ENCODE assay signal across 15 cellular contexts in the genomic region with DNA sequence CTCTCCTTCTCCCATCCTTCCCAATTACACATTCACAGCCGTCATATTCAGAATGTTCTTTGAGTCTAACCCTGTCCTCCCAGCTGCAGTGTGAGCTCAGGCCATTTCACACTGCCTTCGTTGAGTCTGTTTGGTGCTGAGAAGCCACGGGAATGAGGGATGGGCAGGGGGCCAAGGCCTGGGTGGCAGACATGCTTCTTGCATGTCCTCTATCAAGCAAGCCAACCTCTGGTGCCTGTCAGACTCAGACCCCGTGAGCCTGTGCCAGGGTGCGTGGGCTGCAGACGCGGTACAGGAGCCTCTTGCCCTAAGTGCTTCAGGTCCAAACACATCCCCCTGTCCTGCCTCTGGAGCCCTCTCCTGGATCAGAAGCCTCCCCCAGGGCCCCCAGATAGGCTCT. TPM values are rescaled to one million over a fixed set of nuclear protein-coding genes. Genes with fewer than 3 reads are reported as not detected.
DNase-seq lines count a peak whose midpoint lies in the region; ATAC-seq and TF ChIP-seq lines count a peak whose summit lies in the region.
"Had no signal": no experiment of that assay in that cellular context is flagged by ENCODE, and none has a peak within 500 bp of the region (broad histone marks: within the 10 kb centered on the region; RNA-seq: fewer than 3 reads in every experiment).

No MANE protein-coding gene starts in this region.

- intact Hi-C loops in lower leg skin (cut with DNase I; ENCODE audit: low total_unique reads), result no loop called here

- H3K27ac ChIP-seq in fibroblast of lung (ENCODE audit: insufficient read depth, low read length) (no peak overlapping the region), suprapubic skin (peak overlapping the region; percentile 18)
- H3K27ac ChIP-seq: SJCRH30 had no signal

- WGBS in lower leg skin, 2 donors, result 26 to 31% methylated on average over 7 of the region's 7 CpGs
- 38% methylated on average over 6 of the region's 7 CpGs for WGBS in suprapubic skin

- no peak for ATAC-seq in HG02588 (IDR thresholded peaks at IDR 0.05; ENCODE audit: unreplicated experiment)

- TF ChIP-seq POLR2A in lower leg skin (IDR thresholded peaks at IDR 0.05), result no peak
- no peak for TF ChIP-seq POLR2A in suprapubic skin (IDR thresholded peaks at IDR 0.05)

- no peak overlapping the region for H3K9ac ChIP-seq in fibroblast of lung (ENCODE audit: insufficient read depth, low read length)

- H3K79me2 ChIP-seq in fibroblast of lung (ENCODE audit: control insufficient read depth, insufficient read depth, low read length), result no peaks in the 10 kb centered on the region

- H3K4me3 ChIP-seq in fibroblast of lung (replicated peaks in 1 of 4; ENCODE audit: control extremely low read depth in 1 of 4, insufficient read depth in 1 of 4, low read depth in 3 of 4, low read length in 4 of 4) (no peak overlapping the region), lower leg skin (ENCODE audit: low read depth, poor library complexity, severe bottlenecking) (no peak overlapping the region), suprapubic skin (no peak overlapping the region)
- H3K4me3 ChIP-seq: SJCRH30, tibial nerve had no signal

- H3K4me1 ChIP-seq in fibroblast of lung (ENCODE audit: control insufficient read depth, extremely low read depth, insufficient read depth, low read length), result peaks cover 3% of the 10 kb centered on the region
- H3K4me1 ChIP-seq in suprapubic skin, result peaks cover 20% of the 10 kb centered on the region
- H3K4me1 ChIP-seq: SJCRH30 had no signal

- no peak for TF ChIP-seq CTCF in fibroblast of lung (conservative IDR thresholded peaks at IDR 0.05 in 1 of 2, IDR thresholded peaks at IDR 0.05 in 1 of 2; ENCODE audit: low read depth in 1 of 2, low read length in 2 of 2)
- TF ChIP-seq CTCF in lower leg skin (IDR thresholded peaks at IDR 0.05), result no peak
- no peak for TF ChIP-seq CTCF in suprapubic skin (IDR thresholded peaks at IDR 0.05)

- H4K20me1 ChIP-seq in fibroblast of lung (ENCODE audit: control insufficient read depth, extremely low read depth, insufficient read depth, low read length), result no peaks in the 10 kb centered on the region

- peak overlapping the region; percentile 23 for H3K4me2 ChIP-seq in fibroblast of lung (ENCODE audit: extremely low read depth, insufficient read depth, low read length)

- H3K9me3 ChIP-seq in fibroblast of lung (ENCODE audit: control insufficient read depth, insufficient read depth, low read depth, low read length), result no peaks in the 10 kb centered on the region
- no peaks in the 10 kb centered on the region for H3K9me3 ChIP-seq in suprapubic skin
- H3K9me3 ChIP-seq: SJCRH30, tibial nerve had no signal

- no peaks in the 10 kb centered on the region for H3K27me3 ChIP-seq in fibroblast of lung (ENCODE audit: control insufficient read depth, insufficient read depth, low read length)
- H3K27me3 ChIP-seq in suprapubic skin, result no peaks in the 10 kb centered on the region
- H3K27me3 ChIP-seq: SJCRH30, tibial nerve had no signal

- H3K36me3 ChIP-seq in fibroblast of lung (ENCODE audit: control insufficient read depth, insufficient read depth, low read length) (no peaks in the 10 kb centered on the region), suprapubic skin (no peaks in the 10 kb centered on the region)
- H3K36me3 ChIP-seq: SJCRH30, tibial nerve had no signal

- H2AFZ ChIP-seq in fibroblast of lung (ENCODE audit: low read length), result peak overlapping the region; percentile 5

- peak; percentile 31 for DNase-seq in RPMI8226
- DNase-seq in fibroblast of lung (ENCODE audit: low read depth in 2 of 2), result peak; percentile 75 to 78
- peak; percentile 45 to 91 for DNase-seq in lower leg skin (ENCODE audit: low spot score in 2 of 2)
- DNase-seq in suprapubic skin (ENCODE audit: low spot score in 2 of 2), result peak in 1 of 2 donors; percentile 63
- no peak for DNase-seq in pons (ENCODE audit: low spot score)
- DNase-seq in HT-29 (ENCODE audit: low spot score), result no peak
- no peak for DNase-seq in cerebellum (ENCODE audit: low spot score)
- DNase-seq: activated T-cell treated with anti-CD3 and anti-CD28 coated beads for 4 hours; Calu3; effector memory CD4-positive, alpha-beta T cell; NCI-H1436 treated with DMSO at 0.1 percent for 48 hours; NCI-H69; SJCRH30 had no signal

- TF ChIP-seq EP300 in suprapubic skin (IDR thresholded peaks at IDR 0.05), result no peak

RNA-seq across cellular contexts. Expression of a gene that starts 46.6 kb away (rescaled TPM):
- 24.4 and 49.2 TPM in 2 replicates for total RNA-seq in fibroblast of lung
- 13.6 and 23.2 TPM in 2 replicates for polyA plus RNA-seq in fibroblast of lung
- polyA plus RNA-seq in fibroblast of lung (2012), result 16.0 and 29.0 TPM in 2 replicates
- polyA minus RNA-seq in fibroblast of lung (ENCODE audit: low replicate concordance), result 2.1 and 3.0 TPM in 2 replicates
- 10 to 100 TPM; 12.3 to 18.9 (median 15.1) TPM for total RNA-seq in lower leg skin
- 10 to 100 TPM; 14.7 to 21.9 (median 21.4) TPM for total RNA-seq in suprapubic skin
- total RNA-seq in HT-29 (2014; rRNA removed; shearing (Covaris generic)), result 33.4 and 36.5 TPM in 2 replicates
- total RNA-seq in cerebellum, result 26.9 TPM

Comparison
In these comparisons a context has a peak if more than half of its experiments do, and no peak if none do; other contexts are left out.
1. DNase-seq: peak in RPMI8226 (single experiment), fibroblast of lung (2 of 2) and lower leg skin (2 of 2); none in pons (single experiment), HT-29 (single experiment) and cerebellum (single experiment).